ENCODE assay signal across 3 cellular contexts in genomic region chr20:54436410-54436809, GRCh38. TPM values are rescaled to one million over a fixed set of nuclear protein-coding genes. Genes with fewer than 3 reads are reported as not detected.
"Had no signal": no experiment of that assay in that cellular context is flagged by ENCODE, and none has a peak within 500 bp of the region (broad histone marks: within the 10 kb centered on the region; RNA-seq: fewer than 3 reads in every experiment).

No MANE protein-coding gene starts in this region.

RNA-seq across cellular contexts. Expression of gene DOK5, which starts 39.0 kb away (rescaled TPM):
- total RNA-seq: activated naive CD8-positive, alpha-beta T cell treated with anti-CD3 and anti-CD28 coated beads, Interleukin-2, amount 10 ng/mL, durations not matched to agents 7 days and 5 days; ascending aorta; bronchial epithelial cell had no signal
